Comparison of ENCODE assay signal across 8 cellular contexts in the genomic region with DNA sequence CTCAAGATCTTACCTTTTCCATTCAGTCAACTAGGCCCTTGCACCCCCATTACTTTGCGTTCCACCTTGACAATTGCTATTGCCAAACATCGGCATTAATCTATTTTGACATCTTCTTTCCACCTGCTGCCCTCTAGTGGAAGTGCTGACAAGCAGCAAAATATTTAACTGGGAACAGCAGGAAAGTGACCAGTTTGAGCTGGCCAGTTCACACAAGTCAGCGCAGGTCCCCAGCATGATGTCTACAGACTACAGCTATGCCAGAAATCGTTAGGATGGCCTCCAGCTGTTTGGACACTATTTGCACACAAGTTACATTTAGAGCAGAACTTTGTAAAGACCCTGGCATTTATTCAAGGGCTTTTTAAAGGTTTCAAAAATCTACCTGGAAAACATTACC.
DNase-seq lines count a peak whose midpoint lies in the region; ATAC-seq and TF ChIP-seq lines count a peak whose summit lies in the region.

No MANE protein-coding gene starts in this region.

- intact Hi-C loops in lower lobe of right lung (cut with DNase I) (loop anchor here (10.0 kb wide), 1 partner anchor 159 kb away; a partner anchor contains a TSS), transverse colon (cut with DNase I; ENCODE audit: low total_unique reads) (no loop called here)

- no peak for TF ChIP-seq EP300 in transverse colon (IDR thresholded peaks at IDR 0.05; ENCODE audit: low read depth)

- 10 to 13% methylated on average over 3 to 4 of the region's 4 CpGs for WGBS in transverse colon (ENCODE audit: low coverage in 1 of 2), 2 donors

- no peaks in the 10 kb centered on the region for H4K20me1 ChIP-seq in Karpas-422 (ENCODE audit: insufficient read depth, low read depth, low read length)

- TF ChIP-seq CTCF in lower lobe of right lung (IDR thresholded peaks at IDR 0.05) (peak; percentile 85), transverse colon (IDR thresholded peaks at IDR 0.05) (peak; percentile 80 to 83 (median 81))

- TF ChIP-seq POLR2A in transverse colon (IDR thresholded peaks at IDR 0.05), result no peak

- no peak overlapping the region for H2AFZ ChIP-seq in Karpas-422 (ENCODE audit: low read length)

- no peaks in the 10 kb centered on the region for H3K9me2 ChIP-seq in Karpas-422 (replicated peaks; ENCODE audit: insufficient read depth, low read length)

- in situ Hi-C loops in transverse colon (cut with MboI; ENCODE audit: low pct_ligation_motif_present in 1 of 4, low pct_unique_long_range_greater_than_20kb in 1 of 4, low sequenced_read_pairs in 3 of 4), result loop anchor here in 1 of 4 donors (25.0 kb wide), 1 partner anchor 696 kb away; no protein-coding TSS in a partner anchor

- H3K9me3 ChIP-seq in Karpas-422 (ENCODE audit: low read length) (no peaks in the 10 kb centered on the region), lower lobe of right lung (no peaks in the 10 kb centered on the region), transverse colon (no peaks in the 10 kb centered on the region)

- DNase-seq in DMS53 (lab: John Stamatoyannopoulos, UW), result peak; percentile 75
- peak; percentile 81 for DNase-seq in Karpas-422
- DNase-seq in SK-N-DZ (ENCODE audit: low spot score), result peak; percentile 36
- peak; percentile 64 for DNase-seq in ecto neural progenitor cell (ENCODE audit: low spot score)
- DNase-seq in lower lobe of right lung, result no peak
- peak; percentile 47 for DNase-seq in transverse colon

- H3K27me3 ChIP-seq in Karpas-422 (ENCODE audit: low read length), result no peaks in the 10 kb centered on the region
- no peaks in the 10 kb centered on the region for H3K27me3 ChIP-seq in lower lobe of right lung (ENCODE audit: low read depth)
- no peaks in the 10 kb centered on the region for H3K27me3 ChIP-seq in transverse colon

- H3K4me2 ChIP-seq in Karpas-422 (ENCODE audit: low read depth, low read length, poor library complexity, severe bottlenecking), result no peak overlapping the region

- H3K79me2 ChIP-seq in Karpas-422 (ENCODE audit: low read length), result no peaks in the 10 kb centered on the region

- H3K27ac ChIP-seq in Karpas-422 (ENCODE audit: low read length) (no peak overlapping the region), lower lobe of right lung (no peak overlapping the region), transverse colon (no peak overlapping the region)

- H3K4me1 ChIP-seq in Karpas-422 (ENCODE audit: low read length) (no peaks in the 10 kb centered on the region), lower lobe of right lung (peaks cover 4% of the 10 kb centered on the region), transverse colon (peaks cover 0 to 22% (median 2%) of the 10 kb centered on the region in 4 donors)

- no peak overlapping the region for H3K9ac ChIP-seq in Karpas-422 (ENCODE audit: low read length)

- no peak overlapping the region for H3K4me3 ChIP-seq in Karpas-422 (ENCODE audit: low read length)
- H3K4me3 ChIP-seq in lower lobe of right lung, result no peak overlapping the region
- H3K4me3 ChIP-seq in transverse colon, result no peak overlapping the region

- H3K36me3 ChIP-seq in Karpas-422 (ENCODE audit: insufficient read depth, low read length) (no peaks in the 10 kb centered on the region), lower lobe of right lung (no peaks in the 10 kb centered on the region), transverse colon (no peaks in the 10 kb centered on the region)

- ATAC-seq in GM19351 (IDR thresholded peaks at IDR 0.05; ENCODE audit: unreplicated experiment) (peak; percentile 76), lower lobe of right lung (peak; percentile 65 to 71), HG03108 (IDR thresholded peaks at IDR 0.05; ENCODE audit: unreplicated experiment) (no peak)
